8 cellular contexts compared by ENCODE assay signal in the genomic region with DNA sequence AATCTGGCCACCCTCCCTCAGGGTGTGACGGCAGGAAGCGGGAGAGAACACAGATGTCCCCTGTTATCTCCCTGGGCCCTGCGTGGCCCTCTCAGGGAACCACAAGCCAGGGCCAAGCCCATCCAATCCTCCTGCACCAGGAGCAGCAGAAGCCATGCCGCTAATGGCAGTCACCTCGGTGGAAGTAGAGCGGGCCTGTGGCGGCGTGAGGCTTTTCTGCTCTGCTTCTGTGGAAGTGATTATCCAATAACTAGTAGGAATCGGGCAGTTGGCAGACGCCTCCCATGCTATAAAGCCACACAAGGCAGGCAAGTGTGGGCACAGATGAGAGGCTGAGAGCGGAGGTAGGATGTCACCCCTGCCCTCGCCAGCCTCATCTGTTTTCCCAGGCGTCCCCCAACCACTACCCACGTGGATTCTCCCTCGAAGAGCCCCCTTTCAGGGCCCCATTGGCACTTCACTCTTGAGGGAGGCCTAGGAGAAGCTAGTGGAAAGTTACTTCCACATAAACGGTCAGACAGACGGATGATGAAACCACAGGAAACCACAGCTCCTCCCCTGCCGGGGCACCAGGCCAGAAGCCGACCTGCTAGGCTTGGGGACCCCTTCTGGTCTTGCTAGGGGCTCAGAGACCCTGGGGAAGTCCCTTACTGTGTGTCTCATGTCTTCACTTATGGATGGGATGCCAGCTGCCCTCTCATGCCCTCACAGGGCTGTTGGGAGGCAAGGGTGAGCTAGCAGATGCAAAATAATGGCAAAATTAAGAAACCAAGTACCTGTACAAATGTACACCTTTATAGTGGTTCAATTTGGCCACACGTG. TPM values are rescaled to one million over a fixed set of nuclear protein-coding genes. Genes with fewer than 3 reads are reported as not detected.
DNase-seq lines count a peak whose midpoint lies in the region; ATAC-seq and TF ChIP-seq lines count a peak whose summit lies in the region.

No MANE protein-coding gene starts in this region.

- H3K79me1 ChIP-seq in trophoblast cell (ENCODE audit: low read length): peaks cover 11% of the 10 kb centered on the region

- peak overlapping the region; percentile 82 for H2BK12ac ChIP-seq in trophoblast cell (ENCODE audit: low read length)

- no peak overlapping the region for H3K4me3 Mint-ChIP-seq in glutamatergic neuron (ENCODE audit: unreplicated experiment)

- H4K8ac ChIP-seq in trophoblast cell (ENCODE audit: low read depth, low read length): peak overlapping the region; percentile 21

- H2AK5ac ChIP-seq in trophoblast cell (ENCODE audit: low read length): peak overlapping the region; percentile 83

- H3K9ac ChIP-seq in trophoblast cell (ENCODE audit: low read length): no peak overlapping the region

- H3K27ac ChIP-seq in trophoblast cell (ENCODE audit: low read depth, low read length): no peak overlapping the region

- H3K4me1 Mint-ChIP-seq in glutamatergic neuron (ENCODE audit: low read depth, unreplicated experiment): peaks cover under 1% of the 10 kb centered on the region

- H3K4me3 ChIP-seq in GM12875 (ENCODE audit: low read depth, low read length): peak overlapping the region; percentile 44
- H3K4me3 ChIP-seq in trophoblast cell (ENCODE audit: low read depth, low read length): no peak overlapping the region

- peak overlapping the region; percentile 18 for H3K18ac ChIP-seq in trophoblast cell (ENCODE audit: low read length)

- peak overlapping the region; percentile 45 for H2AFZ ChIP-seq in trophoblast cell (ENCODE audit: insufficient read depth, low read length, poor library complexity)

- WGBS in trophoblast cell (ENCODE audit: extremely low coverage, insufficient coverage, insufficient read length): no CpG with 5 or more reads among the region's 20 CpGs

- no peaks in the 10 kb centered on the region for H3K79me2 ChIP-seq in trophoblast cell (ENCODE audit: control insufficient read depth, insufficient read depth, low read length, poor library complexity)

- peaks cover 6 to 11% of the 10 kb centered on the region in 2 experiments for H3K4me1 ChIP-seq in trophoblast cell (ENCODE audit: control insufficient read depth in 1 of 2, insufficient read depth in 2 of 2, low read length in 2 of 2)

- no peaks in the 10 kb centered on the region for H3K36me3 ChIP-seq in trophoblast cell (ENCODE audit: control insufficient read depth in 1 of 2, insufficient read depth in 2 of 2, low read length in 2 of 2)

- peak overlapping the region; percentile 63 for H4K12ac ChIP-seq in trophoblast cell (ENCODE audit: low read depth, low read length)

- no peak overlapping the region for H3K4me2 ChIP-seq in trophoblast cell (ENCODE audit: low read length)

- TF ChIP-seq CTCF in GM12875 (IDR thresholded peaks at IDR 0.05; ENCODE audit: borderline replicate concordance, insufficient read depth, low read depth, low read length) (no peak), glutamatergic neuron (IDR thresholded peaks at IDR 0.05; ENCODE audit: partially characterized antibody, unreplicated experiment) (no peak)

- no peaks in the 10 kb centered on the region for H3K9me3 ChIP-seq in trophoblast cell (ENCODE audit: insufficient read depth, low read depth, low read length)

- H2BK120ac ChIP-seq in trophoblast cell (ENCODE audit: insufficient read depth, low read length, poor library complexity): peak overlapping the region; percentile 83

- no peaks in the 10 kb centered on the region for H3K27me3 ChIP-seq in trophoblast cell (ENCODE audit: insufficient read depth, low read length)

- H3K27me3 Mint-ChIP-seq in glutamatergic neuron (ENCODE audit: unreplicated experiment): no peaks in the 10 kb centered on the region

- H3K23ac ChIP-seq in trophoblast cell (ENCODE audit: low read length): no peak overlapping the region

- H2BK5ac ChIP-seq in trophoblast cell (ENCODE audit: low read depth, low read length, poor library complexity): no peak overlapping the region

- peak overlapping the region; percentile 27 for H3K4ac ChIP-seq in trophoblast cell (ENCODE audit: low read depth, low read length)

- H3K36me3 Mint-ChIP-seq in glutamatergic neuron (ENCODE audit: unreplicated experiment): no peaks in the 10 kb centered on the region

- peak; percentile 56 for ATAC-seq in HG02642 (IDR thresholded peaks at IDR 0.05; ENCODE audit: poor library complexity, unreplicated experiment)

- H3K9me3 Mint-ChIP-seq in glutamatergic neuron (ENCODE audit: unreplicated experiment): no peaks in the 10 kb centered on the region

- DNase-seq in NOMO-1 (lab: John Stamatoyannopoulos, UW; ENCODE audit: unreplicated experiment in 2 of 2) (peak; percentile 94 to 99), activated T-cell treated with anti-CD3 and anti-CD28 coated beads for 4 hours (peak; percentile 36), fibroblast of gingiva (ENCODE audit: low read depth) (peak; percentile 54), trophoblast cell (peak in 1 of 2 donors; percentile 18), NCI-H1417 (lab: John Stamatoyannopoulos, UW) (no peak), glutamatergic neuron (no peak)

- peak overlapping the region; percentile 64 for H4K91ac ChIP-seq in trophoblast cell (ENCODE audit: low read depth, low read length)

- no peak overlapping the region for H3K27ac Mint-ChIP-seq in glutamatergic neuron (ENCODE audit: unreplicated experiment)

- peak overlapping the region; percentile 79 for H3K14ac ChIP-seq in trophoblast cell (ENCODE audit: low read length)

RNA-seq across cellular contexts. Expression of a gene that starts 18.8 kb away (rescaled TPM):
- 2,127 and 2,260 TPM in 2 replicates for polyA plus RNA-seq in trophoblast cell (2013)
- 4,532 TPM for total RNA-seq in glutamatergic neuron (ENCODE audit: unreplicated experiment)

RNA-seq across cellular contexts. Expression of a gene that starts 49.7 kb away (rescaled TPM):
- polyA plus RNA-seq in trophoblast cell (2013): 0.01 TPM in 1 of 2 replicates, not detected in the other
- not detected for total RNA-seq in glutamatergic neuron (ENCODE audit: unreplicated experiment)

Comparison
In these comparisons a context has a peak if more than half of its experiments do, and no peak if none do; other contexts are left out.
1. DNase-seq: peak in NOMO-1 (2 of 2), activated T-cell treated with anti-CD3 and anti-CD28 coated beads for 4 hours (single experiment) and fibroblast of gingiva (single experiment); none in NCI-H1417 (0 of 3) and glutamatergic neuron (single experiment).